Comparison of ENCODE assay signal across 1 cellular context in the genomic region with DNA sequence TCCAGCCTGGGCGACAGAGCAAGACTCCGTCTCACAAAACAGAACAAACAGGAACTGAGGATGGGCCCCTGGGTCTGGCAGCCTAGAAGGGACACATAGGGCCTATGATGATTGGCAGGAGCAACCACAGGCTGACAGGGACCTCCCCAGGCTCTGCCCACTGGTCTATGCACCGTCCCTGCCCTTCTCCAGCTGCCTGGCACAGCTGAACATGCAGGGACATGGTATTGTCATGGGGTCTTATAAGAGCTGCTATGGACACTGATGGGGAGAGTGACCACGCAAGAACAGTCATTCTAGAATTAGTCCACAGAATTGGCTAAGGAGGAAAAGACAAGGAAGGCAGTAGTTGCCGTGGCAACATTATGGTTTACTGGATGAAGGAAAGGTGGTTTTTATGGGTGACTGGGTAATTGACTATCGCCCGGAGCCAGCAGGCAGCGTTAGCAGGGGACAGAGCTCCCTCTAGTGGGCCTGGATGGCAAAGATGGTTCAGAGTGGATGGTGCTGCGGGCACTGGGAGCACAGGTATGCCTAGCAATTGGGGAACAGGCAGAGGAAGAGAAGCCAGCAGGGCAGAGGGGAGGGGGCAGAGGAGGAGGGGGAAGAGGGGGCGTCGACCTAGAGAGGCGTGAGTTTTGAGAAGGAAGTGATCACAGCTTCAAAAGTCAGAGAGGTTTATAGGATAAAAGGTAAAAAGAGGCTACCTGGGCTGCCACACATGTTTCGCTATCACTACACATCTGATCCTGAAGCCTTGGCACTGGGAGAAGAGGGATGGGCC.
A peak's percentile ranks its signal among the peaks of the same experiment; 100 is the strongest.
TF ChIP-seq lines count a peak whose summit lies in the region.

No MANE protein-coding gene starts in this region.

TF ChIP-seq in HEK293, 187 proteins besides CTCF, POLR2A, EP300 and RAD21 (continued from another document and continues in another):
- TF ChIP-seq, protein P1, sequence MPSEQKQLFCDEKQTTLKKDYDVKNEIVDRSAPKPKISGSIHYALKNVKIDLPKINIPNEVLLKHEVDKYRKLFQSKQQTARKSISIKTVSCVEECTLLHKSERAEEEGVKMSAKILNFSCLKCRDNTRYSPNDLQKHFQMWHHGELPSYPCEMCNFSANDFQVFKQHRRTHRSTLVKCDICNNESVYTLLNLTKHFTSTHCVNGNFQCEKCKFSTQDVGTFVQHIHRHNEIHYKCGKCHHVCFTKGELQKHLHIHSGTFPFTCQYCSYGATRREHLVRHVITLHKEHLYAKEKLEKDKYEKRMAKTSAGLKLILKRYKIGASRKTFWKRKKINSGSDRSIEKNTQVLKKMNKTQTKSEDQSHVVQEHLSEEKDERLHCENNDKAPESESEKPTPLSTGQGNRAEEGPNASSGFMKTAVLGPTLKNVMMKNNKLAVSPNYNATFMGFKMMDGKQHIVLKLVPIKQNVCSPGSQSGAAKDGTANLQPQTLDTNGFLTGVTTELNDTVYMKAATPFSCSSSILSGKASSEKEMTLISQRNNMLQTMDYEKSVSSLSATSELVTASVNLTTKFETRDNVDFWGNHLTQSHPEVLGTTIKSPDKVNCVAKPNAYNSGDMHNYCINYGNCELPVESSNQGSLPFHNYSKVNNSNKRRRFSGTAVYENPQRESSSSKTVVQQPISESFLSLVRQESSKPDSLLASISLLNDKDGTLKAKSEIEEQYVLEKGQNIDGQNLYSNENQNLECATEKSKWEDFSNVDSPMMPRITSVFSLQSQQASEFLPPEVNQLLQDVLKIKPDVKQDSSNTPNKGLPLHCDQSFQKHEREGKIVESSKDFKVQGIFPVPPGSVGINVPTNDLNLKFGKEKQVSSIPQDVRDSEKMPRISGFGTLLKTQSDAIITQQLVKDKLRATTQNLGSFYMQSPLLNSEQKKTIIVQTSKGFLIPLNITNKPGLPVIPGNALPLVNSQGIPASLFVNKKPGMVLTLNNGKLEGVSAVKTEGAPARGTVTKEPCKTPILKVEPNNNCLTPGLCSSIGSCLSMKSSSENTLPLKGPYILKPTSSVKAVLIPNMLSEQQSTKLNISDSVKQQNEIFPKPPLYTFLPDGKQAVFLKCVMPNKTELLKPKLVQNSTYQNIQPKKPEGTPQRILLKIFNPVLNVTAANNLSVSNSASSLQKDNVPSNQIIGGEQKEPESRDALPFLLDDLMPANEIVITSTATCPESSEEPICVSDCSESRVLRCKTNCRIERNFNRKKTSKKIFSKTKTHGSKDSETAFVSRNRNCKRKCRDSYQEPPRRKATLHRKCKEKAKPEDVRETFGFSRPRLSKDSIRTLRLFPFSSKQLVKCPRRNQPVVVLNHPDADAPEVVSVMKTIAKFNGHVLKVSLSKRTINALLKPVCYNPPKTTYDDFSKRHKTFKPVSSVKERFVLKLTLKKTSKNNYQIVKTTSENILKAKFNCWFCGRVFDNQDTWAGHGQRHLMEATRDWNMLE (tag by site-specific recombination; conservative IDR thresholded peaks at IDR 0.05; ENCODE audit: low read depth) = no peak
- TF ChIP-seq ZNF366 (tag by site-specific recombination; conservative IDR thresholded peaks at IDR 0.05) = peak; percentile 55
- TF ChIP-seq ZIC2 (tag by site-specific recombination; IDR thresholded peaks at IDR 0.05) = peak; percentile 35; the same call in 1 of the 2 replicates
- no peak for TF ChIP-seq ZNF211 (tag by site-specific recombination; IDR thresholded peaks at IDR 0.05; ENCODE audit: low read depth)
- TF ChIP-seq ZNF2 (tag by site-specific recombination; IDR thresholded peaks at IDR 0.05) = peak; percentile 91
- TF ChIP-seq ZXDB (tag by site-specific recombination; IDR thresholded peaks at IDR 0.05) = 0 out of 2 replicates have a peak, but pooled peaks have one; percentile 25
- no peak for TF ChIP-seq ZNF623 (tag by site-specific recombination; IDR thresholded peaks at IDR 0.05)
- TF ChIP-seq, protein P2, sequence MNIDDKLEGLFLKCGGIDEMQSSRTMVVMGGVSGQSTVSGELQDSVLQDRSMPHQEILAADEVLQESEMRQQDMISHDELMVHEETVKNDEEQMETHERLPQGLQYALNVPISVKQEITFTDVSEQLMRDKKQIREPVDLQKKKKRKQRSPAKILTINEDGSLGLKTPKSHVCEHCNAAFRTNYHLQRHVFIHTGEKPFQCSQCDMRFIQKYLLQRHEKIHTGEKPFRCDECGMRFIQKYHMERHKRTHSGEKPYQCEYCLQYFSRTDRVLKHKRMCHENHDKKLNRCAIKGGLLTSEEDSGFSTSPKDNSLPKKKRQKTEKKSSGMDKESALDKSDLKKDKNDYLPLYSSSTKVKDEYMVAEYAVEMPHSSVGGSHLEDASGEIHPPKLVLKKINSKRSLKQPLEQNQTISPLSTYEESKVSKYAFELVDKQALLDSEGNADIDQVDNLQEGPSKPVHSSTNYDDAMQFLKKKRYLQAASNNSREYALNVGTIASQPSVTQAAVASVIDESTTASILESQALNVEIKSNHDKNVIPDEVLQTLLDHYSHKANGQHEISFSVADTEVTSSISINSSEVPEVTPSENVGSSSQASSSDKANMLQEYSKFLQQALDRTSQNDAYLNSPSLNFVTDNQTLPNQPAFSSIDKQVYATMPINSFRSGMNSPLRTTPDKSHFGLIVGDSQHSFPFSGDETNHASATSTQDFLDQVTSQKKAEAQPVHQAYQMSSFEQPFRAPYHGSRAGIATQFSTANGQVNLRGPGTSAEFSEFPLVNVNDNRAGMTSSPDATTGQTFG (tag by site-specific recombination; IDR thresholded peaks at IDR 0.05; ENCODE audit: borderline replicate concordance) = no peak
- TF ChIP-seq, protein P3, sequence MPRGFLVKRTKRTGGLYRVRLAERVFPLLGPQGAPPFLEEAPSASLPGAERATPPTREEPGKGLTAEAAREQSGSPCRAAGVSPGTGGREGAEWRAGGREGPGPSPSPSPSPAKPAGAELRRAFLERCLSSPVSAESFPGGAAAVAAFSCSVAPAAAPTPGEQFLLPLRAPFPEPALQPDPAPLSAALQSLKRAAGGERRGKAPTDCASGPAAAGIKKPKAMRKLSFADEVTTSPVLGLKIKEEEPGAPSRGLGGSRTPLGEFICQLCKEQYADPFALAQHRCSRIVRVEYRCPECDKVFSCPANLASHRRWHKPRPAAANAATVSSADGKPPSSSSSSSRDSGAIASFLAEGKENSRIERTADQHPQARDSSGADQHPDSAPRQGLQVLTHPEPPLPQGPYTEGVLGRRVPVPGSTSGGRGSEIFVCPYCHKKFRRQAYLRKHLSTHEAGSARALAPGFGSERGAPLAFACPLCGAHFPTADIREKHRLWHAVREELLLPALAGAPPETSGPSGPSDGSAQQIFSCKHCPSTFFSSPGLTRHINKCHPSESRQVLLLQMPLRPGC (tag by site-specific recombination; IDR thresholded peaks at IDR 0.05) = peak; percentile 36; the same call in 1 of the 2 replicates
- TF ChIP-seq, protein P4, sequence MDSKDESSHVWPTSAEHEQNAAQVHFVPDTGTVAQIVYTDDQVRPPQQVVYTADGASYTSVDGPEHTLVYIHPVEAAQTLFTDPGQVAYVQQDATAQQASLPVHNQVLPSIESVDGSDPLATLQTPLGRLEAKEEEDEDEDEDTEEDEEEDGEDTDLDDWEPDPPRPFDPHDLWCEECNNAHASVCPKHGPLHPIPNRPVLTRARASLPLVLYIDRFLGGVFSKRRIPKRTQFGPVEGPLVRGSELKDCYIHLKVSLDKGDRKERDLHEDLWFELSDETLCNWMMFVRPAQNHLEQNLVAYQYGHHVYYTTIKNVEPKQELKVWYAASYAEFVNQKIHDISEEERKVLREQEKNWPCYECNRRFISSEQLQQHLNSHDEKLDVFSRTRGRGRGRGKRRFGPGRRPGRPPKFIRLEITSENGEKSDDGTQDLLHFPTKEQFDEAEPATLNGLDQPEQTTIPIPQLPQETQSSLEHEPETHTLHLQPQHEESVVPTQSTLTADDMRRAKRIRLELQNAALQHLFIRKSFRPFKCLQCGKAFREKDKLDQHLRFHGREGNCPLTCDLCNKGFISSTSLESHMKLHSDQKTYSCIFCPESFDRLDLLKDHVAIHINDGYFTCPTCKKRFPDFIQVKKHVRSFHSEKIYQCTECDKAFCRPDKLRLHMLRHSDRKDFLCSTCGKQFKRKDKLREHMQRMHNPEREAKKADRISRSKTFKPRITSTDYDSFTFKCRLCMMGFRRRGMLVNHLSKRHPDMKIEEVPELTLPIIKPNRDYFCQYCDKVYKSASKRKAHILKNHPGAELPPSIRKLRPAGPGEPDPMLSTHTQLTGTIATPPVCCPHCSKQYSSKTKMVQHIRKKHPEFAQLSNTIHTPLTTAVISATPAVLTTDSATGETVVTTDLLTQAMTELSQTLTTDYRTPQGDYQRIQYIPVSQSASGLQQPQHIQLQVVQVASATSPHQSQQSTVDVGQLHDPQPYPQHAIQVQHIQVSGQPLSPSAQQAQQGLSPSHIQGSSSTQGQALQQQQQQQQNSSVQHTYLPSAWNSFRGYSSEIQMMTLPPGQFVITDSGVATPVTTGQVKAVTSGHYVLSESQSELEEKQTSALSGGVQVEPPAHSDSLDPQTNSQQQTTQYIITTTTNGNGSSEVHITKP (tag by site-specific recombination; IDR thresholded peaks at IDR 0.05) = peak; percentile 55
- peak; percentile 38; the same call in 1 of the 2 replicates for TF ChIP-seq ZSCAN30 (tag by site-specific recombination; IDR thresholded peaks at IDR 0.05)
- TF ChIP-seq, protein P5, sequence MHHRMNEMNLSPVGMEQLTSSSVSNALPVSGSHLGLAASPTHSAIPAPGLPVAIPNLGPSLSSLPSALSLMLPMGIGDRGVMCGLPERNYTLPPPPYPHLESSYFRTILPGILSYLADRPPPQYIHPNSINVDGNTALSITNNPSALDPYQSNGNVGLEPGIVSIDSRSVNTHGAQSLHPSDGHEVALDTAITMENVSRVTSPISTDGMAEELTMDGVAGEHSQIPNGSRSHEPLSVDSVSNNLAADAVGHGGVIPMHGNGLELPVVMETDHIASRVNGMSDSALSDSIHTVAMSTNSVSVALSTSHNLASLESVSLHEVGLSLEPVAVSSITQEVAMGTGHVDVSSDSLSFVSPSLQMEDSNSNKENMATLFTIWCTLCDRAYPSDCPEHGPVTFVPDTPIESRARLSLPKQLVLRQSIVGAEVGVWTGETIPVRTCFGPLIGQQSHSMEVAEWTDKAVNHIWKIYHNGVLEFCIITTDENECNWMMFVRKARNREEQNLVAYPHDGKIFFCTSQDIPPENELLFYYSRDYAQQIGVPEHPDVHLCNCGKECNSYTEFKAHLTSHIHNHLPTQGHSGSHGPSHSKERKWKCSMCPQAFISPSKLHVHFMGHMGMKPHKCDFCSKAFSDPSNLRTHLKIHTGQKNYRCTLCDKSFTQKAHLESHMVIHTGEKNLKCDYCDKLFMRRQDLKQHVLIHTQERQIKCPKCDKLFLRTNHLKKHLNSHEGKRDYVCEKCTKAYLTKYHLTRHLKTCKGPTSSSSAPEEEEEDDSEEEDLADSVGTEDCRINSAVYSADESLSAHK (tag by site-specific recombination; IDR thresholded peaks at IDR 0.05) = peak; percentile 80
- TF ChIP-seq ZNF501 (tag by site-specific recombination; IDR thresholded peaks at IDR 0.05) = peak; percentile 75; the same call in 1 of the 2 replicates
- TF ChIP-seq, protein P6, sequence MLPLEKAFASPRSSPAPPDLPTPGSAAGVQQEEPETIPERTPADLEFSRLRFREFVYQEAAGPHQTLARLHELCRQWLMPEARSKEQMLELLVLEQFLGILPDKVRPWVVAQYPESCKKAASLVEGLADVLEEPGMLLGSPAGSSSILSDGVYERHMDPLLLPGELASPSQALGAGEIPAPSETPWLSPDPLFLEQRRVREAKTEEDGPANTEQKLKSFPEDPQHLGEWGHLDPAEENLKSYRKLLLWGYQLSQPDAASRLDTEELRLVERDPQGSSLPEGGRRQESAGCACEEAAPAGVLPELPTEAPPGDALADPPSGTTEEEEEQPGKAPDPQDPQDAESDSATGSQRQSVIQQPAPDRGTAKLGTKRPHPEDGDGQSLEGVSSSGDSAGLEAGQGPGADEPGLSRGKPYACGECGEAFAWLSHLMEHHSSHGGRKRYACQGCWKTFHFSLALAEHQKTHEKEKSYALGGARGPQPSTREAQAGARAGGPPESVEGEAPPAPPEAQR (tag by site-specific recombination; IDR thresholded peaks at IDR 0.05) = no peak
- TF ChIP-seq, protein P7, sequence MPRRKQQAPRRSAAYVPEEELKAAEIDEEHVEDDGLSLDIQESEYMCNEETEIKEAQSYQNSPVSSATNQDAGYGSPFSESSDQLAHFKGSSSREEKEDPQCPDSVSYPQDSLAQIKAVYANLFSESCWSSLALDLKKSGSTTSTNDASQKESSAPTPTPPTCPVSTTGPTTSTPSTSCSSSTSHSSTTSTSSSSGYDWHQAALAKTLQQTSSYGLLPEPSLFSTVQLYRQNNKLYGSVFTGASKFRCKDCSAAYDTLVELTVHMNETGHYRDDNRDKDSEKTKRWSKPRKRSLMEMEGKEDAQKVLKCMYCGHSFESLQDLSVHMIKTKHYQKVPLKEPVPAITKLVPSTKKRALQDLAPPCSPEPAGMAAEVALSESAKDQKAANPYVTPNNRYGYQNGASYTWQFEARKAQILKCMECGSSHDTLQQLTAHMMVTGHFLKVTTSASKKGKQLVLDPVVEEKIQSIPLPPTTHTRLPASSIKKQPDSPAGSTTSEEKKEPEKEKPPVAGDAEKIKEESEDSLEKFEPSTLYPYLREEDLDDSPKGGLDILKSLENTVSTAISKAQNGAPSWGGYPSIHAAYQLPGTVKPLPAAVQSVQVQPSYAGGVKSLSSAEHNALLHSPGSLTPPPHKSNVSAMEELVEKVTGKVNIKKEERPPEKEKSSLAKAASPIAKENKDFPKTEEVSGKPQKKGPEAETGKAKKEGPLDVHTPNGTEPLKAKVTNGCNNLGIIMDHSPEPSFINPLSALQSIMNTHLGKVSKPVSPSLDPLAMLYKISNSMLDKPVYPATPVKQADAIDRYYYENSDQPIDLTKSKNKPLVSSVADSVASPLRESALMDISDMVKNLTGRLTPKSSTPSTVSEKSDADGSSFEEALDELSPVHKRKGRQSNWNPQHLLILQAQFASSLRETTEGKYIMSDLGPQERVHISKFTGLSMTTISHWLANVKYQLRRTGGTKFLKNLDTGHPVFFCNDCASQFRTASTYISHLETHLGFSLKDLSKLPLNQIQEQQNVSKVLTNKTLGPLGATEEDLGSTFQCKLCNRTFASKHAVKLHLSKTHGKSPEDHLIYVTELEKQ (tag by site-specific recombination; IDR thresholded peaks at IDR 0.05; ENCODE audit: borderline replicate concordance) = no peak
- peak; percentile 72 for TF ChIP-seq PRDM1 (tag by site-specific recombination; IDR thresholded peaks at IDR 0.05)
- TF ChIP-seq, protein P8, sequence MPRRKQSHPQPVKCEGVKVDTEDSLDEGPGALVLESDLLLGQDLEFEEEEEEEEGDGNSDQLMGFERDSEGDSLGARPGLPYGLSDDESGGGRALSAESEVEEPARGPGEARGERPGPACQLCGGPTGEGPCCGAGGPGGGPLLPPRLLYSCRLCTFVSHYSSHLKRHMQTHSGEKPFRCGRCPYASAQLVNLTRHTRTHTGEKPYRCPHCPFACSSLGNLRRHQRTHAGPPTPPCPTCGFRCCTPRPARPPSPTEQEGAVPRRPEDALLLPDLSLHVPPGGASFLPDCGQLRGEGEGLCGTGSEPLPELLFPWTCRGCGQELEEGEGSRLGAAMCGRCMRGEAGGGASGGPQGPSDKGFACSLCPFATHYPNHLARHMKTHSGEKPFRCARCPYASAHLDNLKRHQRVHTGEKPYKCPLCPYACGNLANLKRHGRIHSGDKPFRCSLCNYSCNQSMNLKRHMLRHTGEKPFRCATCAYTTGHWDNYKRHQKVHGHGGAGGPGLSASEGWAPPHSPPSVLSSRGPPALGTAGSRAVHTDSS (tag by site-specific recombination; IDR thresholded peaks at IDR 0.05) = 0 out of 2 replicates have a peak, but pooled peaks have one; percentile 33
